In the genomic region with DNA sequence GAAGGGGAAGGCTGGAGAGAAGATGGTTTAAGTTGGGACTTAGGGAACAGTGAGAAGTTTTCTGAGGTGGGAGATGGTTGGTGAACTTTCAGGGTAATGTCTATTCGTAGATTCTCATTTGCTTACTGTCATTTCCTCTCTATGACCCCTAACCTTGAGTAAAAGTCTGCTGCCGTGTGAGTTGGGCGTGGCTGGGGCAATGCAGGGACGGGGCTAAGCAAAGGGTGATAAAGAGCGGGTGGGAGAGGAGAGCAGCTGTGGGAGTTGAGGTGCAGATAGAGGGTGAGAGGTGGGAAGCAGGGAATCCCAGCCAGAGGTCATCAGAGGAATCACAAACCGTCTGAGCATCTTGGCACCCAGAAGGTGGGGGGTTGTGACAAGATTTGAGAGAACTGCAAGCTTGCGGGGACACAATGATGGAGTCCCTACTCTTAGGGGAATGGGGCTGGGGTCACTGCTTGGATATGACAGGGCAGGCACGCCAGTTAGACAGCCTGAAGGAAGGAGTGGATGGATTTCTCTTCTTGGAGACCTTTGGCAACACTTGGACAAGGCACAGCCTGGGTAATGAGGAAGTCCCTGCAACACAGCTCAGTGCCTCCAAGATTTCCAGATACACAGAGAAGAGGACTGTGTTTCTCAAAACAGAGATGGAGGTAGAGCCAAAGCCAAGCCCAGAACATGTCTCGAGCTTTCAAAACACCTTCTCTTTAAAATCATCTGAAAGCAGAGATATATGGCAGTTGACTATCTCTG, we compare ENCODE assay signal across 15 cellular contexts. TPM values are rescaled to one million over a fixed set of nuclear protein-coding genes. Genes with fewer than 3 reads are reported as not detected.
A peak's percentile ranks its signal among the peaks of the same experiment; 100 is the strongest.
DNase-seq lines count a peak whose midpoint lies in the region; ATAC-seq and TF ChIP-seq lines count a peak whose summit lies in the region.
"Had no signal": no experiment of that assay in that cellular context is flagged by ENCODE, and none has a peak within 500 bp of the region (broad histone marks: within the 10 kb centered on the region; RNA-seq: fewer than 3 reads in every experiment).

No MANE protein-coding gene starts in this region.

- POLR2A ChIA-PET in MCF 10A (lab: Yijun Ruan, JAX) = interaction anchor here (1.6 to 8.7 kb wide), 3 partner anchors 27 to 56 kb away, joined by 5 to 167 read pairs (median 15); partner anchors contain the start of gene CTDSP2

- no peaks in the 10 kb centered on the region for H3K79me2 ChIP-seq in mammary epithelial cell (ENCODE audit: insufficient read depth, low read length)

- dilution Hi-C loops in mammary epithelial cell (cut with HindIII; ENCODE audit: low sequenced_read_pairs) = loop anchor here (5.0 kb wide), 1 partner anchor 35 kb away; no protein-coding TSS in a partner anchor

- peaks cover 65% of the 10 kb centered on the region for H3K4me1 Mint-ChIP-seq in MCF 10A (ENCODE audit: insufficient read depth, unreplicated experiment)

- TF ChIP-seq EP300 in ovary (IDR thresholded peaks at IDR 0.05) (no peak), upper lobe of left lung (IDR thresholded peaks at IDR 0.05) (no peak)

- no peak for ATAC-seq in upper lobe of left lung (ENCODE audit: low FRiP score in 2 of 2)

- no peaks in the 10 kb centered on the region for H4K20me1 ChIP-seq in mammary epithelial cell (ENCODE audit: insufficient read depth, low read length)

- H3K27me3 ChIP-seq in mammary epithelial cell (ENCODE audit: insufficient read depth, low read length) (no peaks in the 10 kb centered on the region), ovary (no peaks in the 10 kb centered on the region), upper lobe of left lung (no peaks in the 10 kb centered on the region)

- intact Hi-C loops in MCF 10A (cut with micrococcal nuclease) = no loop called here
- intact Hi-C loops in mammary epithelial cell (cut with micrococcal nuclease) = no loop called here
- intact Hi-C loops in ovary (cut with DNase I) = loop anchor here in 1 of 4 donors (5.0 kb wide), 1 partner anchor 45 kb away; the partner anchor contains the start of gene CTDSP2

- no peak overlapping the region for H3K4me2 ChIP-seq in mammary epithelial cell (ENCODE audit: insufficient read depth, low read depth, low read length)

- BruUV-seq in MCF 10A (replicated peaks; lab: Mats Ljungman, UMichigan) (no TSS peak), mammary epithelial cell (replicated peaks; lab: Mats Ljungman, UMichigan) (no TSS peak)

- TF ChIP-seq POLR2A in erythroblast (IDR thresholded peaks at IDR 0.05; ENCODE audit: low read length) = no peak
- TF ChIP-seq POLR2A in ovary (IDR thresholded peaks at IDR 0.05) = no peak
- TF ChIP-seq POLR2A in upper lobe of left lung (IDR thresholded peaks at IDR 0.05) = no peak

- peak overlapping the region; percentile 18 for H3K27ac Mint-ChIP-seq in MCF 10A (ENCODE audit: low read depth, unreplicated experiment)
- H3K27ac Mint-ChIP-seq: activated naive CD4-positive, alpha-beta T cell treated with anti-CD3 and anti-CD28 coated beads for 36 hours had no signal

- H3K4me1 ChIP-seq in mammary epithelial cell (ENCODE audit: insufficient read depth, low read length) (peaks cover 55% of the 10 kb centered on the region), ovary (ENCODE audit: insufficient read depth) (peaks cover 56% of the 10 kb centered on the region), upper lobe of left lung (peaks cover 78 to 97% (median 92%) of the 10 kb centered on the region in 4 donors)

- no peak overlapping the region for H3K4me3 Mint-ChIP-seq in MCF 10A (ENCODE audit: unreplicated experiment)
- H3K4me3 Mint-ChIP-seq: activated naive CD4-positive, alpha-beta T cell treated with anti-CD3 and anti-CD28 coated beads for 36 hours had no signal

- no peak overlapping the region for H2AFZ ChIP-seq in mammary epithelial cell (ENCODE audit: low read depth, low read length)

- no peaks in the 10 kb centered on the region for H3K27me3 Mint-ChIP-seq in MCF 10A (ENCODE audit: insufficient read depth, unreplicated experiment)

- H3K36me3 ChIP-seq in mammary epithelial cell (ENCODE audit: insufficient read depth, low read length) = no peaks in the 10 kb centered on the region
- H3K36me3 ChIP-seq in ovary = no peaks in the 10 kb centered on the region
- no peaks in the 10 kb centered on the region for H3K36me3 ChIP-seq in upper lobe of left lung

- H3K36me3 Mint-ChIP-seq in MCF 10A (ENCODE audit: insufficient read depth, unreplicated experiment) = no peaks in the 10 kb centered on the region

- H3K27ac ChIP-seq in mammary epithelial cell (ENCODE audit: insufficient read depth, low read depth, low read length) (no peak overlapping the region), ovary (peak overlapping the region; percentile 69 to 100), upper lobe of left lung (peak overlapping the region; percentile 94 to 99 (median 96))

- in situ Hi-C loops in mammary epithelial cell (cut with MboI; ENCODE audit: low sequenced_read_pairs in 2 of 2) = no loop called here

- H3K4me3 ChIP-seq in mammary epithelial cell (replicated peaks in 1 of 3; ENCODE audit: insufficient read depth in 1 of 3, low read depth in 2 of 3, low read length in 3 of 3) = no peak overlapping the region
- H3K4me3 ChIP-seq in ovary = no peak overlapping the region
- H3K4me3 ChIP-seq in upper lobe of left lung = no peak overlapping the region

- no peaks in the 10 kb centered on the region for H3K9me3 Mint-ChIP-seq in MCF 10A (ENCODE audit: unreplicated experiment)
- H3K9me3 Mint-ChIP-seq: activated naive CD4-positive, alpha-beta T cell treated with anti-CD3 and anti-CD28 coated beads for 36 hours had no signal

- WGBS in mammary epithelial cell (ENCODE audit: low coverage, missing lambda C conversion rate) = 86% methylated on average over 8 of the region's 9 CpGs
- WGBS in ovary, 3 donors = 57 to 60% (median 57%) methylated on average over 9 of the region's 9 CpGs
- 68 to 73% methylated on average over 9 of the region's 9 CpGs for WGBS in upper lobe of left lung, 2 donors

- CTCF ChIA-PET in MCF 10A (lab: Yijun Ruan, JAX) (interaction anchor here (1.2 to 8.0 kb wide), 3 partner anchors 12 to 48 kb away, joined by 4 to 71 read pairs (median 41); partner anchors contain the start of gene CTDSP2), mammary epithelial cell (lab: Charles Lee; ENCODE audit: low non-redundant PET) (no interaction called here)

- H3K9ac ChIP-seq in mammary epithelial cell (ENCODE audit: insufficient read depth, low read length) = no peak overlapping the region

- TF ChIP-seq CTCF in MCF 10A (IDR thresholded peaks at IDR 0.05; ENCODE audit: unreplicated experiment) (no peak), mammary epithelial cell (conservative IDR thresholded peaks at IDR 0.05 in 1 of 2, IDR thresholded peaks at IDR 0.05 in 1 of 2; ENCODE audit: extremely low read depth in 1 of 2, insufficient read depth in 1 of 2, low read depth in 1 of 2, low read length in 2 of 2) (no peak), ovary (IDR thresholded peaks at IDR 0.05) (no peak), upper lobe of left lung (IDR thresholded peaks at IDR 0.05) (no peak)

- DNase-seq in MCF 10A (ENCODE audit: unreplicated experiment) (no peak), mammary epithelial cell (no peak), erythroblast (lab: John Stamatoyannopoulos, UW) (peak; percentile 19 to 24), ovary (peak in 1 of 5 donors; percentile 27), upper lobe of left lung (no peak), NCI-H1930 (lab: John Stamatoyannopoulos, UW) (no peak), inferior parietal cortex (ENCODE audit: extremely low spot score) (no peak), germinal center (ENCODE audit: low spot score) (no peak)
- DNase-seq: activated naive CD4-positive, alpha-beta T cell treated with anti-CD3 and anti-CD28 coated beads for 36 hours; Caco-2; cortex of kidney; kidney glomerular epithelial cell; NCI-H1092; NCI-H446 treated with DMSO at 0.1 percent for 48 hours; RPMI8226 had no signal

- H3K9me3 ChIP-seq in mammary epithelial cell (replicated peaks; ENCODE audit: insufficient read depth, low read length) (no peaks in the 10 kb centered on the region), ovary (no peaks in the 10 kb centered on the region), upper lobe of left lung (no peaks in the 10 kb centered on the region)
- H3K9me3 ChIP-seq: Caco-2 had no signal

RNA-seq across cellular contexts. Expression of gene CTDSP2, which starts 45.9 kb away (rescaled TPM):
- total RNA-seq in MCF 10A (2022) = 73.4 and 76.5 TPM in 2 replicates
- total RNA-seq in mammary epithelial cell = 10 to 100 TPM; 51.3 to 76.1 TPM
- 56.4 TPM for polyA plus RNA-seq in mammary epithelial cell
- polyA minus RNA-seq in mammary epithelial cell = 204 TPM
- total RNA-seq in ovary = 100 to 1,000 TPM in 6 of 7 donors, 10 to 100 TPM in 1; 73.1 to 212 (median 189) TPM
- 100 to 1,000 TPM in 1 of 2 donors, 10 to 100 TPM in 1; 94.8 to 165 TPM for polyA plus RNA-seq in ovary
- 100 to 1,000 TPM; 153 to 226 (median 175) TPM for total RNA-seq in upper lobe of left lung

RNA-seq across cellular contexts. Expression of gene ATP23, which starts 49.0 kb away (rescaled TPM):
- total RNA-seq in MCF 10A (2022) (1.9 and 3.0 TPM in 2 replicates), mammary epithelial cell (1 to 10 TPM; 5.4 to 6.8 TPM), ovary (1 to 10 TPM; 2.7 to 5.5 (median 5.1) TPM), upper lobe of left lung (10 to 100 TPM in 1 of 6 donors, 1 to 10 TPM in 4, not detected in 1; 4.7 to 18.8 (median 7.7) TPM)
- polyA plus RNA-seq in mammary epithelial cell (9.5 TPM), ovary (1 to 10 TPM; 3.6 to 4.0 TPM)
- 19.1 TPM for polyA minus RNA-seq in mammary epithelial cell

Comparison
In these comparisons a context has a peak if more than half of its experiments do, and no peak if none do; other contexts are left out.
1. DNase-seq: peak in erythroblast (2 of 2); none in MCF 10A (single experiment), mammary epithelial cell (single experiment), upper lobe of left lung (0 of 2), NCI-H1930 (0 of 2), inferior parietal cortex (single experiment) and germinal center (single experiment).